ENCODE assay signal across 10 cellular contexts in genomic region chr12:24821691-24822090, GRCh38.
DNase-seq lines count a peak whose midpoint lies in the region; ATAC-seq and TF ChIP-seq lines count a peak whose summit lies in the region.
"Had no signal": no experiment of that assay in that cellular context is flagged by ENCODE, and none has a peak within 500 bp of the region (broad histone marks: within the 10 kb centered on the region; RNA-seq: fewer than 3 reads in every experiment).

No MANE protein-coding gene starts in this region.

- ATAC-seq in GM18858 (IDR thresholded peaks at IDR 0.05; ENCODE audit: unreplicated experiment) (peak; percentile 48), GM21786 (IDR thresholded peaks at IDR 0.05; ENCODE audit: unreplicated experiment) (peak; percentile 37)

- TF ChIP-seq CTCF in esophagus muscularis mucosa (IDR thresholded peaks at IDR 0.05), result no peak

- H3K36me3 Mint-ChIP-seq in CD4-positive, alpha-beta memory T cell, result peaks cover 0 to 6% of the 10 kb centered on the region in 2 donors

- peaks cover 0 to 9% (median 0%) of the 10 kb centered on the region in 4 donors for H3K4me1 ChIP-seq in esophagus muscularis mucosa
- H3K4me1 ChIP-seq in CD4-positive, alpha-beta memory T cell (ENCODE audit: insufficient read depth, low read length), result peaks cover 10% of the 10 kb centered on the region
- H3K4me1 ChIP-seq: pancreas had no signal

- peak; percentile 54 for DNase-seq in HPDE6-E6E7 (ENCODE audit: extremely low spot score)
- DNase-seq in kidney glomerular epithelial cell (lab: John Stamatoyannopoulos, UW), result peak; percentile 35
- DNase-seq in NCI-H2029 treated with DMSO at 0.1 percent for 48 hours (lab: John Stamatoyannopoulos, UW), result no peak
- DNase-seq in esophagus muscularis mucosa (ENCODE audit: extremely low spot score), result no peak
- no peak for DNase-seq in CD4-positive, alpha-beta memory T cell
- no peak for DNase-seq in erythroblast (lab: John Stamatoyannopoulos, UW)
- DNase-seq: pancreas, SW 1271 had no signal

- CTCF ChIA-PET in CD4-positive, alpha-beta memory T cell (lab: Charles Lee; ENCODE audit: partially characterized antibody), result interaction anchor here (0.7 kb wide), 1 partner anchor 16 kb away, joined by 3 read pairs; no protein-coding TSS in a partner anchor

- no peaks in the 10 kb centered on the region for H3K9me3 ChIP-seq in esophagus muscularis mucosa
- H3K9me3 ChIP-seq in CD4-positive, alpha-beta memory T cell (ENCODE audit: control insufficient read depth in 1 of 2, low read length in 2 of 2), result no peaks in the 10 kb centered on the region
- H3K9me3 ChIP-seq: pancreas had no signal

- 59% methylated on average over 3 of the region's 3 CpGs for WGBS in esophagus muscularis mucosa

- peaks cover 0 to 2% of the 10 kb centered on the region in 2 donors for H3K27me3 Mint-ChIP-seq in CD4-positive, alpha-beta memory T cell

- intact Hi-C loops in esophagus muscularis mucosa (cut with DNase I), result no loop called here
- intact Hi-C loops in CD4-positive, alpha-beta memory T cell (cut with micrococcal nuclease), result no loop called here

- TF ChIP-seq POLR2A in esophagus muscularis mucosa (IDR thresholded peaks at IDR 0.05; ENCODE audit: low read depth) (no peak), erythroblast (IDR thresholded peaks at IDR 0.05; ENCODE audit: low read length) (no peak)

- H3K9me3 Mint-ChIP-seq in CD4-positive, alpha-beta memory T cell, result peaks cover 0 to 3% (median 0%) of the 10 kb centered on the region in 8 donors

- POLR2A ChIA-PET in CD4-positive, alpha-beta memory T cell (lab: Charles Lee; ENCODE audit: partially characterized antibody), result no interaction called here

- peak overlapping the region in 1 of 7 donors; percentile 8 for H3K27ac Mint-ChIP-seq in CD4-positive, alpha-beta memory T cell

- H3K4me1 Mint-ChIP-seq in CD4-positive, alpha-beta memory T cell, result peaks cover 11 to 20% (median 16%) of the 10 kb centered on the region in 4 donors

- no peak for TF ChIP-seq EP300 in esophagus muscularis mucosa (IDR thresholded peaks at IDR 0.05)

- H3K4me3 Mint-ChIP-seq in CD4-positive, alpha-beta memory T cell, result peak overlapping the region in 3 of 8 donors; percentile 5 to 41 (median 14)

- no peak overlapping the region for H3K27ac ChIP-seq in esophagus muscularis mucosa (replicated peaks in 1 of 4)
- no peak overlapping the region for H3K27ac ChIP-seq in CD4-positive, alpha-beta memory T cell (ENCODE audit: low read depth, low read length)
- H3K27ac ChIP-seq: pancreas had no signal

- no peak overlapping the region for H3K4me3 ChIP-seq in esophagus muscularis mucosa
- H3K4me3 ChIP-seq in CD4-positive, alpha-beta memory T cell (ENCODE audit: low read length in 2 of 2), result no peak overlapping the region
- H3K4me3 ChIP-seq: pancreas had no signal

- no peaks in the 10 kb centered on the region for H3K36me3 ChIP-seq in esophagus muscularis mucosa
- H3K36me3 ChIP-seq in CD4-positive, alpha-beta memory T cell (ENCODE audit: insufficient read depth, low read length), result no peaks in the 10 kb centered on the region

- H3K27me3 ChIP-seq in esophagus muscularis mucosa, result no peaks in the 10 kb centered on the region
- H3K27me3 ChIP-seq in CD4-positive, alpha-beta memory T cell (ENCODE audit: insufficient read depth, low read length), result no peaks in the 10 kb centered on the region
- H3K27me3 ChIP-seq: pancreas had no signal

Comparison
In these comparisons a context has a peak if more than half of its experiments do, and no peak if none do; other contexts are left out.
1. DNase-seq: peak in HPDE6-E6E7 (single experiment) and kidney glomerular epithelial cell (single experiment); none in NCI-H2029 treated with DMSO at 0.1 percent for 48 hours (single experiment), esophagus muscularis mucosa (single experiment), CD4-positive, alpha-beta memory T cell (0 of 5) and erythroblast (0 of 2).